ENCODE assay signal across 23 cellular contexts in the genomic region with DNA sequence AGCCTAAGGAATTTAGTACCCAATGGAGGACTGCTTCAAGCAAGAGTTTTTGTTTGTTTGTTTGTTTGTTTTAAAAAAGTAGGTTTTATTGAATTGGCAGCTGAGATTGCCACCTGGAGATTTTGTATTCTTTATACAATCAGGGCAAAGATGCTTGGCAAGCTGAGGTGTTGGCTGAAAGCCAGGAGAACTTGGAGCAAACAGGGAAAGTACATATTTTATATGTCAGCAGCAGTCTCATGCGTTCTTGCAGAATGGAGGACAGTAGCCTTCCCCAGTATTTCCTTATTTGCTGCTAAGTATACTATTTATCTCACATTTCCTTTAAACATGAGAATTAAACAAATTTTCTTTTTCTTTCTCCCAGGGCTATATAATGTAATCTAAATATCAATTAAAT. TPM values are rescaled to one million over a fixed set of nuclear protein-coding genes. Genes with fewer than 3 reads are reported as not detected.
DNase-seq lines count a peak whose midpoint lies in the region; ATAC-seq and TF ChIP-seq lines count a peak whose summit lies in the region.
"Had no signal": no experiment of that assay in that cellular context is flagged by ENCODE, and none has a peak within 500 bp of the region (broad histone marks: within the 10 kb centered on the region; RNA-seq: fewer than 3 reads in every experiment).

No MANE protein-coding gene starts in this region.

- H3K27me3 ChIP-seq in left ventricle myocardium inferior (ENCODE audit: low read depth) (no peaks in the 10 kb centered on the region), hepatocyte (no peaks in the 10 kb centered on the region)
- H3K27me3 ChIP-seq: gastroesophageal sphincter had no signal

- H3K4me3 ChIP-seq in left ventricle myocardium inferior = no peak overlapping the region
- H3K4me3 ChIP-seq in hepatocyte = no peak overlapping the region
- H3K4me3 ChIP-seq: gastroesophageal sphincter, lower lobe of right lung had no signal

- no peak overlapping the region for H3K4me2 ChIP-seq in hepatocyte

- no peaks in the 10 kb centered on the region for H3K79me2 ChIP-seq in hepatocyte

- ATAC-seq in left cardiac atrium (no peak), HG02852 (IDR thresholded peaks at IDR 0.05; ENCODE audit: unreplicated experiment) (no peak)
- ATAC-seq: esophagus mucosa, gastroesophageal sphincter, lower lobe of right lung had no signal

- H3K4me1 ChIP-seq in left ventricle myocardium inferior (peaks cover 48% of the 10 kb centered on the region), hepatocyte (ENCODE audit: insufficient read depth) (no peaks in the 10 kb centered on the region)
- H3K4me1 ChIP-seq: gastroesophageal sphincter, lower lobe of right lung had no signal

- no peaks in the 10 kb centered on the region for H4K20me1 ChIP-seq in hepatocyte (ENCODE audit: insufficient read depth, poor library complexity, severe bottlenecking)

- H3K9me2 ChIP-seq in hepatocyte (replicated peaks; ENCODE audit: insufficient read depth) = no peaks in the 10 kb centered on the region

- H2AFZ ChIP-seq in hepatocyte = no peak overlapping the region

- no peaks in the 10 kb centered on the region for H3K9me3 ChIP-seq in left ventricle myocardium inferior (replicated peaks)
- H3K9me3 ChIP-seq in hepatocyte (ENCODE audit: low read depth) = no peaks in the 10 kb centered on the region
- H3K9me3 ChIP-seq: gastroesophageal sphincter, lower lobe of right lung had no signal

- intact Hi-C loops in left ventricle myocardium inferior (cut with micrococcal nuclease) (no loop called here), left cardiac atrium (cut with DNase I) (loop anchor here in 1 of 2 donors (5.0 kb wide), 1 partner anchor 52 kb away; no protein-coding TSS in a partner anchor)

- 47% methylated on average over 1 of the region's 1 CpG for WGBS in hepatocyte (ENCODE audit: low lambda C conversion rate, missing lambda C conversion rate)

- H3K27ac ChIP-seq in left ventricle myocardium inferior (replicated peaks) (peak overlapping the region; percentile 87), hepatocyte (no peak overlapping the region)
- H3K27ac ChIP-seq: gastroesophageal sphincter, HL-60, lower lobe of right lung, RWPE1 had no signal

- no peaks in the 10 kb centered on the region for H3K36me3 ChIP-seq in left ventricle myocardium inferior
- H3K36me3 ChIP-seq in hepatocyte (replicated peaks; ENCODE audit: insufficient read depth, low read depth) = no peaks in the 10 kb centered on the region
- H3K36me3 ChIP-seq: gastroesophageal sphincter, lower lobe of right lung had no signal

- no peak for TF ChIP-seq CTCF in left ventricle myocardium inferior (IDR thresholded peaks at IDR 0.05; ENCODE audit: borderline replicate concordance)
- no peak for TF ChIP-seq CTCF in hepatocyte (IDR thresholded peaks at IDR 0.05; ENCODE audit: poor library complexity)

- DNase-seq in left ventricle myocardium inferior (no peak), left cardiac atrium (no peak), NCI-H226 (peak; percentile 53), hepatocyte (ENCODE audit: low spot score) (peak; percentile 23), ureter (ENCODE audit: low spot score) (peak; percentile 59), kidney glomerular epithelial cell (lab: John Stamatoyannopoulos, UW) (no peak), Kasumi-1 (lab: John Stamatoyannopoulos, UW) (no peak)
- DNase-seq: activated CD4-positive, alpha-beta T cell treated with anti-CD3 and anti-CD28 coated beads for 4 hours; activated CD8-positive, alpha-beta memory T cell treated with anti-CD3 and anti-CD28 coated beads, Interleukin-2, amount 50 U/mL, for 48 hours; activated gamma-delta T cell treated with Interleukin-2 at 50 U/mL for 16 hours; CD4-positive, alpha-beta memory T cell; central memory CD4-positive, alpha-beta T cell; IMR-90; lower lobe of right lung; stimulated activated CD4-positive, alpha-beta T cell treated with anti-CD3 and anti-CD28 coated beads, Interleukin-1b, Interleukin-23, amount 100 ng/mL, for 48 hours; stimulated activated naive CD4-positive, alpha-beta T cell; SW 1271; trophoblast cell had no signal

RNA-seq across cellular contexts. Expression of gene ICA1, which starts 22.6 kb away (rescaled TPM):
- total RNA-seq in left ventricle myocardium inferior = 54.9 TPM
- 10 to 100 TPM; 38.3 to 62.5 TPM for total RNA-seq in left cardiac atrium
- total RNA-seq in hepatocyte = 32.9 and 36.7 TPM in 2 replicates
- 40.1 TPM in 2 replicates for polyA plus RNA-seq in hepatocyte
- total RNA-seq in ureter = 74.6 TPM
- total RNA-seq: IMR-90 had no signal
- polyA plus RNA-seq: IMR-90 had no signal

Comparison
In these comparisons a context has a peak if more than half of its experiments do, and no peak if none do; other contexts are left out.
1. DNase-seq: peak in NCI-H226 (single experiment), hepatocyte (single experiment) and ureter (single experiment); none in left ventricle myocardium inferior (single experiment), left cardiac atrium (single experiment), kidney glomerular epithelial cell (single experiment) and Kasumi-1 (0 of 2).